Comparison of ENCODE assay signal across 13 cellular contexts in the genomic region with DNA sequence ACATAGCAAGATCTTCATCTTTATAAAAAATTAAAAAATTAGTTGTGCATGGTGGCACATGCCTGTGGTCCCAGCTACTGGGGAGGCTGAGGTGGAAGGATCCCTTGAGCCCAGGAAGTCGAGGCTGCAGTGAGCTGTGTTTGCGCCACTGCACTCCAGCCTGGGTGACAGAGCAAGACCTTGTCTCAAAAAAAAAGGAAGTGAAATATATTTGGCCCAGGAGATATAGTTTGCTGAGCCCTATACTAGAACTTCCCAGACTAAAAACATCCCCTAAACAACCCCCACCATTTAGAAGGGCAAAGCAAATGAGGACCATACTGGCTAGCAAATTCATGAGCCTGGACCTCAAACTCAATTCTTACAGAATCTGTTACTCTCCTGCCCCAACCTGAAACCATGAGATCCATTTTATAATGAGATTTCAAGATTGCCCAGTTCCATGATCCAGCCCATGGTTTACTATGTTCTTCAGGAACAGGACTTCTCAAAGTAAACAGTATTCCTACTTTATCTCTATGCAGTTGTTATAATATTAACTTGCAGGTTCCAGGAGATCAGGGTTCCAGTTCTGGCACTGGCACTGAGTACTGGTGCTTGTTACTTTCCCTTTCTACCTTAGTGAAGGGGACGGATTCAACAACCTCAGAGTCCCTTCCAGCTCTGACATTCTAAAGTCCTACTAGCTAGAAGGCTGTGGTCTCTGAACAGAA. TPM values are rescaled to one million over a fixed set of nuclear protein-coding genes. Genes with fewer than 3 reads are reported as not detected.
DNase-seq lines count a peak whose midpoint lies in the region; ATAC-seq lines count a peak whose summit lies in the region.
"Had no signal": no experiment of that assay in that cellular context is flagged by ENCODE, and none has a peak within 500 bp of the region (broad histone marks: within the 10 kb centered on the region; RNA-seq: fewer than 3 reads in every experiment).

No MANE protein-coding gene starts in this region.

- peak; percentile 61 for ATAC-seq in GM18508 (IDR thresholded peaks at IDR 0.05; ENCODE audit: insufficient read depth, unreplicated experiment)
- peak; percentile 81 for ATAC-seq in GM21528 (IDR thresholded peaks at IDR 0.05; ENCODE audit: low FRiP score, unreplicated experiment)
- peak; percentile 85 for ATAC-seq in HG03432 (IDR thresholded peaks at IDR 0.05; ENCODE audit: unreplicated experiment)
- no peak for ATAC-seq in sciatic nerve

- intact Hi-C loops in sciatic nerve (cut with DNase I) = no loop called here

- DNase-seq in kidney glomerular epithelial cell (lab: John Stamatoyannopoulos, UW) (peak; percentile 27), NK-92 (lab: John Stamatoyannopoulos, UW; ENCODE audit: unreplicated experiment) (no peak), NCI-H345 (lab: John Stamatoyannopoulos, UW) (no peak), sciatic nerve (ENCODE audit: low spot score) (no peak)
- DNase-seq in activated CD4-positive, alpha-beta T cell treated with anti-CD3 and anti-CD28 coated beads for 48 hours = no peak
- DNase-seq: activated T-cell treated with anti-CD3 and anti-CD28 coated beads, Interleukin-2, amount 50 U/mL, for 24 hours; DMS153; H9; NCI-H1105; pancreas had no signal

RNA-seq across cellular contexts. Expression of gene TADA1, which starts 48.9 kb away (rescaled TPM):
- total RNA-seq in sciatic nerve = 16.9 TPM

RNA-seq across cellular contexts. Expression of gene ILDR2, which starts 50.4 kb away (rescaled TPM):
- 6.7 TPM for total RNA-seq in sciatic nerve
